In genomic region chrX:14497184-14497666, GRCh38 we compare ENCODE assay signal across 9 cellular contexts. TPM values are rescaled to one million over a fixed set of nuclear protein-coding genes. Genes with fewer than 3 reads are reported as not detected.
DNase-seq lines count a peak whose midpoint lies in the region; ATAC-seq and TF ChIP-seq lines count a peak whose summit lies in the region.
"Had no signal": no experiment of that assay in that cellular context is flagged by ENCODE, and none has a peak within 500 bp of the region (broad histone marks: within the 10 kb centered on the region; RNA-seq: fewer than 3 reads in every experiment).

No MANE protein-coding gene starts in this region.

- peak; percentile 70 for ATAC-seq in GM21423 (IDR thresholded peaks at IDR 0.05; ENCODE audit: unreplicated experiment)
- ATAC-seq in gastrocnemius medialis: no peak

- H3K4me1 ChIP-seq in Karpas-422 (ENCODE audit: low read length) (no peaks in the 10 kb centered on the region), gastrocnemius medialis (no peaks in the 10 kb centered on the region)

- peak overlapping the region; percentile 44 for H3K4me2 ChIP-seq in Karpas-422 (ENCODE audit: low read depth, low read length, poor library complexity, severe bottlenecking)

- no peak for TF ChIP-seq CTCF in choroid plexus epithelial cell (conservative IDR thresholded peaks at IDR 0.05; ENCODE audit: low read depth, low read length)
- no peak for TF ChIP-seq CTCF in gastrocnemius medialis (IDR thresholded peaks at IDR 0.05 in 4 of 5, conservative IDR thresholded peaks at IDR 0.05 in 1 of 5)

- H3K27ac ChIP-seq in Karpas-422 (ENCODE audit: low read length) (no peak overlapping the region), gastrocnemius medialis (peak overlapping the region in 2 of 4 donors; percentile 46 to 50)
- H3K27ac ChIP-seq: 22Rv1 had no signal

- H2AFZ ChIP-seq in Karpas-422 (ENCODE audit: low read length): no peak overlapping the region

- no peak overlapping the region for H3K9ac ChIP-seq in Karpas-422 (ENCODE audit: low read length)

- H3K9me2 ChIP-seq in Karpas-422 (replicated peaks; ENCODE audit: insufficient read depth, low read length): no peaks in the 10 kb centered on the region

- H3K9me3 ChIP-seq in Karpas-422 (ENCODE audit: low read length): no peaks in the 10 kb centered on the region
- no peaks in the 10 kb centered on the region for H3K9me3 ChIP-seq in gastrocnemius medialis

- no peaks in the 10 kb centered on the region for H4K20me1 ChIP-seq in Karpas-422 (ENCODE audit: insufficient read depth, low read depth, low read length)

- DNase-seq in DMS 273 (lab: John Stamatoyannopoulos, UW; ENCODE audit: unreplicated experiment): peak; percentile 8
- no peak for DNase-seq in DMS 273 treated with DMSO at 0.1 percent for 48 hours (lab: John Stamatoyannopoulos, UW)
- DNase-seq in Karpas-422: no peak
- DNase-seq in choroid plexus epithelial cell (ENCODE audit: low read depth): peak; percentile 3
- DNase-seq in gastrocnemius medialis: no peak
- no peak for DNase-seq in globus pallidus (ENCODE audit: low spot score)
- DNase-seq in NCI-H526 treated with DMSO at 0.1 percent for 48 hours (lab: John Stamatoyannopoulos, UW): no peak

- H3K4me3 ChIP-seq in Karpas-422 (ENCODE audit: low read length) (no peak overlapping the region), choroid plexus epithelial cell (ENCODE audit: low read depth, low read length) (no peak overlapping the region), gastrocnemius medialis (peak overlapping the region in 3 of 4 donors; percentile 8 to 13 (median 9))

- no peaks in the 10 kb centered on the region for H3K36me3 ChIP-seq in Karpas-422 (ENCODE audit: insufficient read depth, low read length)
- no peaks in the 10 kb centered on the region for H3K36me3 ChIP-seq in gastrocnemius medialis

- in situ Hi-C loops in gastrocnemius medialis (cut with MboI; ENCODE audit: low sequenced_read_pairs in 4 of 4): no loop called here

- intact Hi-C loops in gastrocnemius medialis (cut with DNase I; ENCODE audit: low total_unique reads): no loop called here

- no peaks in the 10 kb centered on the region for H3K79me2 ChIP-seq in Karpas-422 (ENCODE audit: low read length)

- H3K27me3 ChIP-seq in Karpas-422 (ENCODE audit: low read length) (no peaks in the 10 kb centered on the region), gastrocnemius medialis (no peaks in the 10 kb centered on the region)

- TF ChIP-seq POLR2A in gastrocnemius medialis (IDR thresholded peaks at IDR 0.05): no peak

RNA-seq across cellular contexts. Expression of gene GLRA2, which starts 32.1 kb away (rescaled TPM):
- total RNA-seq in Karpas-422 (2014; rRNA removed; shearing (Covaris generic); ENCODE audit: low replicate concordance): not detected in 2 replicates
- not detected for total RNA-seq in gastrocnemius medialis

Comparison
In these comparisons a context has a peak if more than half of its experiments do, and no peak if none do; other contexts are left out.
1. DNase-seq: peak in DMS 273 (single experiment) and choroid plexus epithelial cell (single experiment); none in DMS 273 treated with DMSO at 0.1 percent for 48 hours (single experiment), Karpas-422 (single experiment), gastrocnemius medialis (0 of 2), globus pallidus (single experiment) and NCI-H526 treated with DMSO at 0.1 percent for 48 hours (single experiment).
2. H3K4me3 ChIP-seq: peak in gastrocnemius medialis (3 of 4); none in Karpas-422 (single experiment) and choroid plexus epithelial cell (single experiment).